In genomic region chr4:138946306-138946705, GRCh38 we compare ENCODE assay signal across 1 cellular context.
TF ChIP-seq lines count a peak whose summit lies in the region.

No MANE protein-coding gene starts in this region.

TF ChIP-seq in K562, 482 proteins besides CTCF, POLR2A, EP300 and RAD21 (continued from another document):
- TF ChIP-seq MGA (IDR thresholded peaks at IDR 0.05) (0 out of 2 replicates have a peak, but pooled peaks have one; percentile 19), ETV1 (tag; conservative IDR thresholded peaks at IDR 0.05; ENCODE audit: low read depth) (peak; percentile 38; the same call in 1 of the 2 replicates), MECOM (CRISPR knock-in tag; IDR thresholded peaks at IDR 0.05) (peak; percentile 86), JUND (IDR thresholded peaks at IDR 0.05; ENCODE audit: borderline replicate concordance, low read depth, low read length) (peak; percentile 49; the same call in 1 of the 2 replicates), JUND (tag; IDR thresholded peaks at IDR 0.05; ENCODE audit: borderline replicate concordance, low read depth, low read length) (no peak; the same call in 2 of the 3 replicates), L3MBTL2 (IDR thresholded peaks at IDR 0.05) (peak; percentile 24; the same call in 1 of the 2 replicates), JUN (IDR thresholded peaks at IDR 0.05; ENCODE audit: borderline replicate concordance, low read depth, low read length) (peak; percentile 41; the same call in 1 of the 2 replicates), JUN (CRISPR knock-in tag; IDR thresholded peaks at IDR 0.05; ENCODE audit: borderline replicate concordance) (no peak), ZZZ3 (IDR thresholded peaks at IDR 0.05) (no peak), ZNF197 (CRISPR knock-in tag; IDR thresholded peaks at IDR 0.05; ENCODE audit: low read depth) (no peak), ATF7 (IDR thresholded peaks at IDR 0.05) (peak; percentile 70; the same call in 1 of the 2 replicates), STAT5B (CRISPR knock-in tag; IDR thresholded peaks at IDR 0.05) (no peak), NFE2 (IDR thresholded peaks at IDR 0.05; ENCODE audit: low read depth) (0 out of 2 replicates have a peak, but pooled peaks have one; percentile 5)
